Comparison of ENCODE assay signal across 10 cellular contexts in genomic region chr3:150544040-150544439, GRCh38. TPM values are rescaled to one million over a fixed set of nuclear protein-coding genes. Genes with fewer than 3 reads are reported as not detected.
DNase-seq lines count a peak whose midpoint lies in the region; ATAC-seq, FAIRE-seq and TF ChIP-seq lines count a peak whose summit lies in the region.
"Had no signal": no experiment of that assay in that cellular context is flagged by ENCODE, and none has a peak within 500 bp of the region (broad histone marks: within the 10 kb centered on the region; RNA-seq: fewer than 3 reads in every experiment).

No MANE protein-coding gene starts in this region.

- H2AFZ ChIP-seq in neural cell (ENCODE audit: low read depth, low read length) = no peak overlapping the region

- no peak for TF ChIP-seq RAD21 in neural cell (conservative IDR thresholded peaks at IDR 0.05)

- no peaks in the 10 kb centered on the region for H3K27me3 ChIP-seq in MG63
- no peaks in the 10 kb centered on the region for H3K27me3 ChIP-seq in bronchial epithelial cell (ENCODE audit: control insufficient read depth, insufficient read depth, low read length)
- H3K27me3 ChIP-seq in neural cell (ENCODE audit: insufficient read depth, low read depth, low read length) = no peaks in the 10 kb centered on the region

- DNase-seq in COLO829 (ENCODE audit: low spot score) = peak; percentile 16
- DNase-seq in MG63 = no peak
- peak; percentile 73 for DNase-seq in bronchial epithelial cell (ENCODE audit: low read depth)
- DNase-seq in NCI-H526 treated with DMSO at 0.1 percent for 48 hours (lab: John Stamatoyannopoulos, UW) = no peak
- no peak for DNase-seq in Right ventricle myocardium inferior (ENCODE audit: missing footprints)
- DNase-seq in NCI-H446 treated with DMSO at 0.1 percent for 48 hours (lab: John Stamatoyannopoulos, UW) = no peak
- DNase-seq: NCI-H1417 treated with DMSO at 0.1 percent for 48 hours; stimulated activated naive CD4-positive, alpha-beta T cell treated with Interleukin-2 at 50 U/mL for 16 hours had no signal

- TF ChIP-seq CTCF in bronchial epithelial cell (IDR thresholded peaks at IDR 0.05; ENCODE audit: insufficient read depth, low read length, severe bottlenecking) = no peak
- TF ChIP-seq CTCF in neural cell (IDR thresholded peaks at IDR 0.05; ENCODE audit: poor library complexity, severe bottlenecking) = no peak

- H3K9me3 ChIP-seq in MG63 (no peaks in the 10 kb centered on the region), neural cell (ENCODE audit: low read length) (no peaks in the 10 kb centered on the region)

- no peaks in the 10 kb centered on the region for H3K9me2 ChIP-seq in neural cell (ENCODE audit: insufficient read depth, low read length)

- ATAC-seq in HG02588 (IDR thresholded peaks at IDR 0.05; ENCODE audit: unreplicated experiment) (no peak), Right ventricle myocardium inferior (no peak)

- no peak for FAIRE-seq in bronchial epithelial cell (lab: Jason Lieb, UNC)

- no peak for TF ChIP-seq EP300 in neural cell (conservative IDR thresholded peaks at IDR 0.05; ENCODE audit: poor library complexity, severe bottlenecking)

- H3K9ac ChIP-seq in neural cell (ENCODE audit: low read length) = peak overlapping the region; percentile 96

- peak overlapping the region; percentile 98 for H3K4me3 ChIP-seq in MG63
- H3K4me3 ChIP-seq in bronchial epithelial cell (ENCODE audit: low read depth, low read length) = no peak overlapping the region
- H3K4me3 ChIP-seq in neural cell (ENCODE audit: low read length) = peak overlapping the region; percentile 94

- H3K27ac ChIP-seq in neural cell (ENCODE audit: low read length) = no peak overlapping the region

- H3K36me3 ChIP-seq in MG63 (peaks cover 60% of the 10 kb centered on the region), bronchial epithelial cell (ENCODE audit: control insufficient read depth, insufficient read depth, low read length) (peaks cover 3% of the 10 kb centered on the region), neural cell (ENCODE audit: insufficient read depth, low read length) (peaks cover 6% of the 10 kb centered on the region)

- H3F3A ChIP-seq in neural cell (ENCODE audit: insufficient read depth, low read length, poor library complexity, severe bottlenecking) = no peaks in the 10 kb centered on the region

- H4K20me1 ChIP-seq in neural cell (ENCODE audit: insufficient read depth) = no peaks in the 10 kb centered on the region

- intact Hi-C loops in Right ventricle myocardium inferior (cut with DNase I) = no loop called here

- H3K79me2 ChIP-seq in neural cell (replicated peaks; ENCODE audit: insufficient read depth, low read length) = peaks cover 49% of the 10 kb centered on the region

- H3K4me2 ChIP-seq in neural cell (ENCODE audit: low read length) = peak overlapping the region; percentile 96

TF ChIP-seq in neural cell, 6 proteins besides CTCF, POLR2A, EP300 and RAD21:
- TF ChIP-seq TAF1 (IDR thresholded peaks at IDR 0.05; ENCODE audit: low read depth) (no peak), REST (IDR thresholded peaks at IDR 0.05; ENCODE audit: borderline replicate concordance) (no peak), POLR2AphosphoS5 (IDR thresholded peaks at IDR 0.05) (no peak), EZH2 (IDR thresholded peaks at IDR 0.05; ENCODE audit: borderline replicate concordance, insufficient read depth, low read length, poor library complexity, severe bottlenecking) (no peak), SMC3 (conservative IDR thresholded peaks at IDR 0.05; ENCODE audit: poor library complexity) (no peak), MXI1 (conservative IDR thresholded peaks at IDR 0.05; ENCODE audit: poor library complexity, severe bottlenecking) (no peak)

RNA-seq across cellular contexts. Expression of gene SERP1, which starts 2.3 kb away (rescaled TPM):
- total RNA-seq in MG63 (2014; rRNA removed; shearing (Covaris generic); ENCODE audit: low replicate concordance) = 160 and 180 TPM in 2 replicates
- total RNA-seq in bronchial epithelial cell (222 and 255 TPM in 2 replicates), Right ventricle myocardium inferior (23.7 TPM)
- 106 and 120 TPM in 2 replicates for polyA plus RNA-seq in neural cell
- 126 and 144 TPM in 2 replicates for polyA minus RNA-seq in neural cell

RNA-seq across cellular contexts. Expression of gene EIF2A, which starts 2.5 kb away (rescaled TPM):
- total RNA-seq in MG63 (2014; rRNA removed; shearing (Covaris generic); ENCODE audit: low replicate concordance) = 208 and 305 TPM in 2 replicates
- 88.8 and 222 TPM in 2 replicates for total RNA-seq in bronchial epithelial cell
- 67.9 and 82.6 TPM in 2 replicates for polyA plus RNA-seq in neural cell
- polyA minus RNA-seq in neural cell = 104 and 118 TPM in 2 replicates
- total RNA-seq in Right ventricle myocardium inferior = 68.9 TPM

RNA-seq across cellular contexts. Expression of gene SELENOT, which starts 59.1 kb away (rescaled TPM):
- total RNA-seq in MG63 (2014; rRNA removed; shearing (Covaris generic); ENCODE audit: low replicate concordance) = 123 and 174 TPM in 2 replicates
- total RNA-seq in bronchial epithelial cell (108 and 167 TPM in 2 replicates), Right ventricle myocardium inferior (69.3 TPM)
- 249 and 268 TPM in 2 replicates for polyA plus RNA-seq in neural cell
- polyA minus RNA-seq in neural cell = 125 and 171 TPM in 2 replicates

Comparison
In these comparisons a context has a peak if more than half of its experiments do, and no peak if none do; other contexts are left out.
1. DNase-seq: peak in COLO829 (single experiment) and bronchial epithelial cell (single experiment); none in MG63 (single experiment), NCI-H526 treated with DMSO at 0.1 percent for 48 hours (single experiment), Right ventricle myocardium inferior (single experiment) and NCI-H446 treated with DMSO at 0.1 percent for 48 hours (single experiment).